ENCODE assay signal across 8 cellular contexts in genomic region chr20:33730946-33731692, GRCh38. TPM values are rescaled to one million over a fixed set of nuclear protein-coding genes. Genes with fewer than 3 reads are reported as not detected.
A peak's percentile ranks its signal among the peaks of the same experiment; 100 is the strongest.
DNase-seq lines count a peak whose midpoint lies in the region; ATAC-seq and TF ChIP-seq lines count a peak whose summit lies in the region.

No MANE protein-coding gene starts in this region.

- DNase-seq in AG09309 (ENCODE audit: low read depth) = no peak
- no peak for DNase-seq in MM.1S
- DNase-seq in natural killer cell treated with Interleukin-12 subunit alpha and Interleukin-12 subunit beta and Interleukin-15 and Interleukin-18, amount 100 ng/mL, for 72 hours (ENCODE audit: low spot score) = peak; percentile 58
- no peak for DNase-seq in activated CD4-positive, CD25-positive, alpha-beta regulatory T cell treated with anti-CD3 and anti-CD28 coated beads, Interleukin-2, amount 50 U/mL, for 72 hours
- no peak for DNase-seq in lower leg skin (ENCODE audit: low spot score in 2 of 2)

- H4K20me1 ChIP-seq in MM.1S (ENCODE audit: insufficient read depth, low read length) = no peaks in the 10 kb centered on the region

- peak overlapping the region; percentile 69 for H3K9ac ChIP-seq in MM.1S (ENCODE audit: low read length)

- H3K27ac Mint-ChIP-seq in natural killer cell treated with Interleukin-12 subunit alpha and Interleukin-12 subunit beta and Interleukin-15 and Interleukin-18, amount 100 ng/mL, for 72 hours = peak overlapping the region; percentile 84 to 94

- no peaks in the 10 kb centered on the region for H3K9me2 ChIP-seq in MM.1S (replicated peaks; ENCODE audit: insufficient read depth, low read length)

- ATAC-seq in natural killer cell treated with Interleukin-12 subunit alpha and Interleukin-12 subunit beta and Interleukin-15 and Interleukin-18, amount 100 ng/mL, for 72 hours = no peak
- ATAC-seq in GM19035 (IDR thresholded peaks at IDR 0.05; ENCODE audit: unreplicated experiment) (no peak), GM21423 (IDR thresholded peaks at IDR 0.05; ENCODE audit: unreplicated experiment) (no peak)

- H3K79me2 ChIP-seq in MM.1S (ENCODE audit: low read length) = no peaks in the 10 kb centered on the region

- H3K4me3 Mint-ChIP-seq in natural killer cell treated with Interleukin-12 subunit alpha and Interleukin-12 subunit beta and Interleukin-15 and Interleukin-18, amount 100 ng/mL, for 72 hours = peak overlapping the region; percentile 90

- no peaks in the 10 kb centered on the region for H3K9me3 ChIP-seq in MM.1S (replicated peaks; ENCODE audit: insufficient read depth, low read length)
- no peaks in the 10 kb centered on the region for H3K9me3 ChIP-seq in ectodermal cell (ENCODE audit: control insufficient read depth, low read length)

- intact Hi-C loops in lower leg skin (cut with DNase I; ENCODE audit: low total_unique reads) = no loop called here

- 85% methylated on average over 18 of the region's 18 CpGs for WGBS in ectodermal cell, 2 experiments
- 78 to 81% methylated on average over 18 of the region's 18 CpGs for WGBS in lower leg skin, 2 donors

- H3K36me3 Mint-ChIP-seq in natural killer cell treated with Interleukin-12 subunit alpha and Interleukin-12 subunit beta and Interleukin-15 and Interleukin-18, amount 100 ng/mL, for 72 hours = peaks cover 1% of the 10 kb centered on the region

- H3K36me3 ChIP-seq in MM.1S (replicated peaks; ENCODE audit: insufficient read depth, low read length) = no peaks in the 10 kb centered on the region
- H3K36me3 ChIP-seq in ectodermal cell (ENCODE audit: control insufficient read depth, insufficient read depth, low read length) = no peaks in the 10 kb centered on the region

- H3K4me2 ChIP-seq in MM.1S (ENCODE audit: low read depth, low read length) = peak overlapping the region; percentile 78

- peaks cover 4% of the 10 kb centered on the region; the same call in 1 of the 2 replicates for H3K4me1 ChIP-seq in MM.1S (ENCODE audit: low read length)
- H3K4me1 ChIP-seq in ectodermal cell (ENCODE audit: control insufficient read depth, insufficient read depth, low read length) = peaks cover 4% of the 10 kb centered on the region

- peaks cover 18% of the 10 kb centered on the region for H3F3A ChIP-seq in MM.1S (ENCODE audit: insufficient read depth, low read length)

- H2AFZ ChIP-seq in MM.1S (ENCODE audit: low read length) = peak overlapping the region; percentile 86

- no peaks in the 10 kb centered on the region for H3K27me3 Mint-ChIP-seq in natural killer cell treated with Interleukin-12 subunit alpha and Interleukin-12 subunit beta and Interleukin-15 and Interleukin-18, amount 100 ng/mL, for 72 hours

- no peak for TF ChIP-seq CTCF in AG09309 (IDR thresholded peaks at IDR 0.05; ENCODE audit: control insufficient read depth, insufficient read depth, low read depth, low read length, missing control alignments)
- no peak for TF ChIP-seq CTCF in MM.1S (IDR thresholded peaks at IDR 0.05; ENCODE audit: low read length)
- TF ChIP-seq CTCF in lower leg skin (IDR thresholded peaks at IDR 0.05) = no peak

- TF ChIP-seq POLR2A in lower leg skin (IDR thresholded peaks at IDR 0.05) = no peak

- no peaks in the 10 kb centered on the region for H3K9me3 Mint-ChIP-seq in natural killer cell treated with Interleukin-12 subunit alpha and Interleukin-12 subunit beta and Interleukin-15 and Interleukin-18, amount 100 ng/mL, for 72 hours

- H3K27ac ChIP-seq in MM.1S (ENCODE audit: low read length) (peak overlapping the region; percentile 82), ectodermal cell (ENCODE audit: insufficient read depth, low read depth, low read length, poor library complexity, severe bottlenecking) (no peak overlapping the region)

- H3K4me3 ChIP-seq in AG09309 (ENCODE audit: control insufficient read depth, low read depth, low read length) = peak overlapping the region; percentile 51
- peak overlapping the region; percentile 67 for H3K4me3 ChIP-seq in MM.1S (ENCODE audit: low read length)
- peak overlapping the region; percentile 22 for H3K4me3 ChIP-seq in ectodermal cell (ENCODE audit: insufficient read depth, low read depth, low read length)
- no peak overlapping the region for H3K4me3 ChIP-seq in lower leg skin (ENCODE audit: low read depth, poor library complexity, severe bottlenecking)

- H3K27me3 ChIP-seq in MM.1S (replicated peaks; ENCODE audit: insufficient read depth, low read length) (no peaks in the 10 kb centered on the region), ectodermal cell (ENCODE audit: control insufficient read depth, insufficient read depth, low read length, poor library complexity, severe bottlenecking) (no peaks in the 10 kb centered on the region)

- peaks cover 20 to 27% of the 10 kb centered on the region in 2 donors for H3K4me1 Mint-ChIP-seq in natural killer cell treated with Interleukin-12 subunit alpha and Interleukin-12 subunit beta and Interleukin-15 and Interleukin-18, amount 100 ng/mL, for 72 hours (ENCODE audit: low read depth in 2 of 2)

RNA-seq across cellular contexts. Expression of gene ZNF341, which starts 0.7 kb away (rescaled TPM):
- 4.0 TPM for polyA plus RNA-seq in ectodermal cell (2013, experiment 1 of 4)
- 3.6 TPM for polyA plus RNA-seq in ectodermal cell (2013, experiment 2 of 4)
- 3.5 TPM for polyA plus RNA-seq in ectodermal cell (2013, experiment 3 of 4)
- 3.4 TPM for polyA plus RNA-seq in ectodermal cell (2013, experiment 4 of 4)
- total RNA-seq in natural killer cell treated with Interleukin-12 subunit alpha and Interleukin-12 subunit beta and Interleukin-15 and Interleukin-18, amount 100 ng/mL, for 72 hours = 1 to 10 TPM; 4.6 to 8.9 TPM
- total RNA-seq in lower leg skin = 1 to 10 TPM; 3.5 to 5.4 (median 4.2) TPM

RNA-seq across cellular contexts. Expression of gene PXMP4, which starts 11.0 kb away (rescaled TPM):
- polyA plus RNA-seq in ectodermal cell (2013, experiment 1 of 4) = 4.5 TPM
- polyA plus RNA-seq in ectodermal cell (2013, experiment 2 of 4) = 5.2 TPM
- 4.4 TPM for polyA plus RNA-seq in ectodermal cell (2013, experiment 3 of 4)
- 2.9 TPM for polyA plus RNA-seq in ectodermal cell (2013, experiment 4 of 4)
- total RNA-seq in natural killer cell treated with Interleukin-12 subunit alpha and Interleukin-12 subunit beta and Interleukin-15 and Interleukin-18, amount 100 ng/mL, for 72 hours = 1 to 10 TPM; 6.9 to 9.3 TPM
- total RNA-seq in lower leg skin = 10 to 100 TPM; 12.5 to 34.1 (median 21.2) TPM

RNA-seq across cellular contexts. Expression of gene E2F1, which starts 44.9 kb away (rescaled TPM):
- 32.8 TPM for polyA plus RNA-seq in ectodermal cell (2013, experiment 1 of 4)
- 37.6 TPM for polyA plus RNA-seq in ectodermal cell (2013, experiment 2 of 4)
- polyA plus RNA-seq in ectodermal cell (2013, experiment 3 of 4) = 26.5 TPM
- polyA plus RNA-seq in ectodermal cell (2013, experiment 4 of 4) = 27.6 TPM
- total RNA-seq in natural killer cell treated with Interleukin-12 subunit alpha and Interleukin-12 subunit beta and Interleukin-15 and Interleukin-18, amount 100 ng/mL, for 72 hours = 100 to 1,000 TPM in 1 of 2 donors, 10 to 100 TPM in 1; 45.4 to 123 TPM
- 1 to 10 TPM; 1.4 to 6.3 (median 5.7) TPM for total RNA-seq in lower leg skin

RNA-seq across cellular contexts. Expression of gene NECAB3, which starts 56.9 kb away (rescaled TPM):
- polyA plus RNA-seq in ectodermal cell (2013, experiment 1 of 4) = 22.8 TPM
- polyA plus RNA-seq in ectodermal cell (2013, experiment 2 of 4) = 18.8 TPM
- polyA plus RNA-seq in ectodermal cell (2013, experiment 3 of 4) = 18.7 TPM
- 23.3 TPM for polyA plus RNA-seq in ectodermal cell (2013, experiment 4 of 4)
- total RNA-seq in natural killer cell treated with Interleukin-12 subunit alpha and Interleukin-12 subunit beta and Interleukin-15 and Interleukin-18, amount 100 ng/mL, for 72 hours = 10 to 100 TPM; 16.9 to 29.5 TPM
- 10 to 100 TPM; 17.1 to 30.8 (median 23.3) TPM for total RNA-seq in lower leg skin

Comparison
In these comparisons a context has a peak if more than half of its experiments do, and no peak if none do; other contexts are left out.
1. RNA of gene E2F1, which starts 44.9 kb away (total RNA-seq): 45.4 to 123 TPM in natural killer cell treated with Interleukin-12 subunit alpha and Interleukin-12 subunit beta and Interleukin-15 and Interleukin-18, amount 100 ng/mL, for 72 hours; 1.4 to 6.3 TPM in lower leg skin; every median in the first group is over 4 times any median in the second.